ENCODE assay signal across 21 cellular contexts in genomic region chr5:84085387-84086041, GRCh38.
"Had no signal": no experiment of that assay in that cellular context is flagged by ENCODE, and none has a peak within 500 bp of the region (broad histone marks: within the 10 kb centered on the region; RNA-seq: fewer than 3 reads in every experiment).

No MANE protein-coding gene starts in this region.

- H3K4me2 ChIP-seq: smooth muscle cell had no signal

- ATAC-seq: activated CD4-positive, alpha-beta T cell treated with anti-CD3 and anti-CD28 coated beads for 36 hours; activated T-cell treated with anti-CD3 and anti-CD28 coated beads, Interleukin-2, amount 50 U/mL, for 4 hours; gastroesophageal sphincter; left colon; lower lobe of right lung; naive thymus-derived CD8-positive, alpha-beta T cell; sciatic nerve; stimulated activated memory B cell treated with anti-CD40 and anti-IgM and Interleukin-4, amounts not matched to agents 10 μg/mL and 1 μg/mL and 100 μg/mL, for 72 hours had no signal

- H3K4me3 ChIP-seq: gastroesophageal sphincter, lower lobe of right lung, ovary, smooth muscle cell, transverse colon, uterus had no signal

- H3K27me3 ChIP-seq: gastroesophageal sphincter, neutrophil, ovary, transverse colon, uterus had no signal

- H3K27ac ChIP-seq: gastroesophageal sphincter, lower lobe of right lung, neutrophil, ovary, transverse colon, uterus had no signal

- H3K4me1 ChIP-seq: gastroesophageal sphincter, lower lobe of right lung, uterus had no signal

- DNase-seq: activated B cell treated with CpG ODN at 0.5 μM for 24 hours; activated CD4-positive, alpha-beta T cell treated with anti-CD3 and anti-CD28 coated beads for 36 hours; activated CD4-positive, alpha-beta T cell treated with anti-CD3 and anti-CD28 coated beads, Interleukin-2, amount 50 U/mL, for 48 hours; activated CD8-positive, alpha-beta memory T cell treated with anti-CD3 and anti-CD28 coated beads, Interleukin-2, amount 50 U/mL, for 48 hours; activated naive CD4-positive, alpha-beta T cell treated with Interleukin-2 at 50 U/mL for 16 hours; activated naive CD8-positive, alpha-beta T cell treated with anti-CD3 and anti-CD28 coated beads for 36 hours; activated T-cell treated with anti-CD3 and anti-CD28 coated beads, Interleukin-2, amount 50 U/mL, for 4 hours; central memory CD4-positive, alpha-beta T cell; left colon; lower lobe of right lung; naive thymus-derived CD8-positive, alpha-beta T cell; ovary; stimulated activated CD4-positive, alpha-beta T cell treated with anti-CD3 and anti-CD28 coated beads, Interleukin-15, amount 100 ng/mL, for 24 hours; T-helper 9 cell; transverse colon; uterus had no signal

- H3K36me3 ChIP-seq: gastroesophageal sphincter, lower lobe of right lung, neutrophil, ovary, transverse colon, uterus had no signal

- H3K9me3 ChIP-seq: gastroesophageal sphincter, lower lobe of right lung, neutrophil, ovary, transverse colon, uterus had no signal
